Comparison of ENCODE assay signal across 1 cellular context in the genomic region with DNA sequence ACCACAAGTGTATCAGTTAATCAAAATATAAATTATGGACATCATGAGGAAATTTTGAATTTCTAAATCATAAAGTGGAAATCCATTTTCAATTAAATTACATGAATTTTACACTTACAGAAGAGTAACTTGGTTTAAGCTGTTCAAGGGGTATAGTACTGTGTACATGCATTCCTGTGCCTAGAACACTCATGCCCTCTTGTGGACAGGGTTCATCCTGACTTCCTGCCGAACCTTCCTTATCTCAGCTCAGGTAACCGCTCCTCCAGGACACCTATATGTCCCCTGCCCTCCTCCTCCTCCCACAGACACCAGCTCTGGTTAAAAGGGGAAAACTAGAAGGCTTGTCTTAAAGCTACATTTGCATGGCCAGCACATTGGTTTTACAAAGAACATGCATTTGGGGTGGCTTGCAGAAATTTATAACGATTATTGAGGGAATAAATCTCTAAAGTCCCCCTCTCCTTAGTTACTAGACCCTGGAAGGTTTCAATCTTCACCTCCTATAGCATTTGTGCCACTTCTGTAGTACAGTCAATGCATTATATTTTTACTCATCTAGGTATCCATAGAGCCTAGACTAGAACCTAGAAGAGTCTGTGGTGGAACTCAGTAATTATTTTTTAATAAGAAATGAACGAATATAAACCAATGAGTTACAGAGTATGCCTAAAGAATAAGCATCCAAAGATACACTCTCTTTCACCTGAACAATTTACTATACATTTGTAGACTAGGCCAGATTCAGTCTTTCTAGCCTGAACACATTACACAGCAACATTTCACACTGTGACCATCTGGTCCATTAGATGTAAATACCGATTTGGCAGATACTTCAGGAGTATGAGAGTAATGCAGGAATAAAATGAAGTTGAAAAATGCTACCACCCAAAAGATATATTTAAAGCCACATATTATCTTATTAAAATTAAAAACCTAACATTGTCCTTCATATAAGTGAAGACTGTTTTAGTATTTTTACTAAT.
TF ChIP-seq lines count a peak whose summit lies in the region.

No MANE protein-coding gene starts in this region.

TF ChIP-seq in Ishikawa, 13 proteins besides CTCF, POLR2A, EP300 and RAD21 (continued from another document):
- TF ChIP-seq FOXM1 (IDR thresholded peaks at IDR 0.05; ENCODE audit: borderline replicate concordance, low read depth) = no peak
- TF ChIP-seq CEBPB (IDR thresholded peaks at IDR 0.05) = no peak
- TF ChIP-seq TEAD4 (IDR thresholded peaks at IDR 0.05) = no peak
- TF ChIP-seq, protein P1, sequence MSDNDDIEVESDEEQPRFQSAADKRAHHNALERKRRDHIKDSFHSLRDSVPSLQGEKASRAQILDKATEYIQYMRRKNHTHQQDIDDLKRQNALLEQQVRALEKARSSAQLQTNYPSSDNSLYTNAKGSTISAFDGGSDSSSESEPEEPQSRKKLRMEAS (IDR thresholded peaks at IDR 0.05) = no peak
- TF ChIP-seq, protein P2, sequence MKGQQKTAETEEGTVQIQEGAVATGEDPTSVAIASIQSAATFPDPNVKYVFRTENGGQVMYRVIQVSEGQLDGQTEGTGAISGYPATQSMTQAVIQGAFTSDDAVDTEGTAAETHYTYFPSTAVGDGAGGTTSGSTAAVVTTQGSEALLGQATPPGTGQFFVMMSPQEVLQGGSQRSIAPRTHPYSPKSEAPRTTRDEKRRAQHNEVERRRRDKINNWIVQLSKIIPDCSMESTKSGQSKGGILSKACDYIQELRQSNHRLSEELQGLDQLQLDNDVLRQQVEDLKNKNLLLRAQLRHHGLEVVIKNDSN (IDR thresholded peaks at IDR 0.05) = no peak
